In the genomic region with DNA sequence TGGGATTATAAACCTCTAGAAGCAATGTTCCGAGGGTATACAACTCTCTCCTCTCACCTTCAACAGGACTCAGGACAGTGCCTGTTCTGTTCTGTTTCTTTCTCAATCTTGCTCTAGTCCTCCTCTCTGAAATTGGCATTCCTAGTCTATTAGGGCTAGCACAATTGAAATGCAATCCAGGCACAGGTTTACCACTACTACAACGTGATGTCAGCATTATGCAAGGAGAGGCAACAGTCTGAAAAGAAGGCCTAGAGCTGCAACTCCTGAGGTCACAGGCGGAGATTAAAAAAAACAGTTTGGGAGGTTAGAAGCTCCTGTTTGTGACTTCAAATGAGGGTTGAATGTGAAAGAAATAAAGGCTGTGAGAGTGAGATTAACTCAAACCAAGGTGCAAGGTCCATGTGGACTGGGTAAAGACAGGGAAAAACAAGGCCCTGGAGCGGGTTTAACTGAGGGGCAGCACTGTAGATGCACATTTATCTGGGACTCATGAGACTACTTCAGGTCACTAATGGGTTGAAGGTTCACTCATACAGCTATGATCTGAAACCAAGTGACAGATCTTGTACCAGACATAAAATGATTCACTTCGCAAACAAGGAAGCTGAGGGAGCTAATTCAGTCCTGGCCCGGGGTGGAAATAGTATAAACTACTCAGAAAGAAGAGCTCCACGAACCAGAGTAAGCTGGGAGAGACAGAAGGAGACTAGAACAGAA, we compare ENCODE assay signal across 19 cellular contexts. TPM values are rescaled to one million over a fixed set of nuclear protein-coding genes. Genes with fewer than 3 reads are reported as not detected.
DNase-seq lines count a peak whose midpoint lies in the region; ATAC-seq, FAIRE-seq and TF ChIP-seq lines count a peak whose summit lies in the region.
"Had no signal": no experiment of that assay in that cellular context is flagged by ENCODE, and none has a peak within 500 bp of the region (broad histone marks: within the 10 kb centered on the region; RNA-seq: fewer than 3 reads in every experiment).

No MANE protein-coding gene starts in this region.

- peaks cover 18% of the 10 kb centered on the region for H3K4me1 ChIP-seq in PC-3 (ENCODE audit: insufficient read depth, low read length)
- H3K4me1 ChIP-seq in mucosa of rectum (ENCODE audit: control insufficient read depth in 2 of 2, insufficient read depth in 2 of 2, low read length in 2 of 2) = peaks cover 0 to 16% of the 10 kb centered on the region in 2 donors
- H3K4me1 ChIP-seq in esophagus muscularis mucosa = peaks cover 0 to 6% (median 0%) of the 10 kb centered on the region in 4 donors
- H3K4me1 ChIP-seq: HAP-1, left ventricle myocardium inferior, SJCRH30 had no signal

- H3K36me3 ChIP-seq in PC-3 (ENCODE audit: low read depth, low read length) (peaks cover 24% of the 10 kb centered on the region), mucosa of rectum (ENCODE audit: control insufficient read depth in 2 of 2, insufficient read depth in 2 of 2, low read length in 2 of 2) (peaks cover 21 to 35% of the 10 kb centered on the region in 2 donors), esophagus muscularis mucosa (peaks cover 54 to 83% (median 63%) of the 10 kb centered on the region in 4 donors)

- DNase-seq in PC-3 = peak; percentile 59
- DNase-seq in epithelial cell of esophagus (ENCODE audit: low read depth) = peak; percentile 60
- DNase-seq in esophagus muscularis mucosa (ENCODE audit: extremely low spot score) = no peak
- no peak for DNase-seq in NCI-H748 treated with DMSO at 0.1 percent for 48 hours (lab: John Stamatoyannopoulos, UW)
- DNase-seq in frontal cortex (ENCODE audit: low spot score in 2 of 2) = no peak
- DNase-seq: GDM1; left ventricle myocardium inferior; NCI-H1436 treated with DMSO at 0.1 percent for 48 hours; NCI-H2171 treated with DMSO at 0.1 percent for 48 hours; NCI-H774; SJCRH30; stimulated activated CD4-positive, alpha-beta T cell treated with anti-CD3 and anti-CD28 coated beads, Interleukin-1b, Interleukin-23, amount 100 ng/mL, for 48 hours; stimulated activated naive CD8-positive, alpha-beta T cell treated with anti-CD3 and anti-CD28 coated beads, Interleukin-15, amount 100 ng/mL, for 72 hours had no signal

- H3K9me2 ChIP-seq in PC-3 (replicated peaks; ENCODE audit: low read length) = no peaks in the 10 kb centered on the region

- FAIRE-seq in frontal cortex (lab: Jason Lieb, UNC) = no peak

- H3K79me2 ChIP-seq in PC-3 (ENCODE audit: low read length) = 0 out of 2 replicates have a peak, but pooled peaks cover 2% of the 10 kb centered on the region

- intact Hi-C loops in PC-3 (cut with micrococcal nuclease) = no loop called here
- intact Hi-C loops in esophagus muscularis mucosa (cut with DNase I) = no loop called here

- whole genome bisulfite sequencing in esophagus muscularis mucosa = 77% methylated on average over 7 of the region's 7 CpGs

- H3F3A ChIP-seq in PC-3 (ENCODE audit: low read length, unreplicated experiment) = no peaks in the 10 kb centered on the region

- TF ChIP-seq CTCF in 22Rv1 (IDR thresholded peaks at IDR 0.05) = no peak
- no peak for TF ChIP-seq CTCF in PC-3 (conservative IDR thresholded peaks at IDR 0.05; ENCODE audit: low read depth, low read length)
- TF ChIP-seq CTCF in epithelial cell of esophagus (IDR thresholded peaks at IDR 0.05; ENCODE audit: insufficient read depth, low read depth, low read length, missing control alignments) = no peak
- no peak for TF ChIP-seq CTCF in esophagus muscularis mucosa (IDR thresholded peaks at IDR 0.05)

- no peaks in the 10 kb centered on the region for H3K9me3 ChIP-seq in PC-3 (ENCODE audit: low read length)
- H3K9me3 ChIP-seq in mucosa of rectum (ENCODE audit: control insufficient read depth in 2 of 2, low read length in 2 of 2) = no peaks in the 10 kb centered on the region
- no peaks in the 10 kb centered on the region for H3K9me3 ChIP-seq in esophagus muscularis mucosa
- H3K9me3 ChIP-seq: BLaER1 treated with 17β-estradiol and CSF1 and Interleukin-3, amounts not matched to agents 10 nM and 100 nM; HAP-1; left ventricle myocardium inferior; SJCRH30 had no signal

- no peaks in the 10 kb centered on the region for H4K20me1 ChIP-seq in PC-3 (ENCODE audit: low read length)

- BruUV-seq in PC-3 (replicated peaks; lab: Mats Ljungman, UMichigan) = no TSS peak

- no peak for TF ChIP-seq POLR2A in esophagus muscularis mucosa (IDR thresholded peaks at IDR 0.05; ENCODE audit: low read depth)

- H3K27ac ChIP-seq in 22Rv1 (0 out of 2 replicates have a peak overlapping the region, but pooled peaks have one; percentile 14), PC-3 (ENCODE audit: low read length) (peak overlapping the region; percentile 97), mucosa of rectum (ENCODE audit: low read depth in 2 of 2, low read length in 2 of 2) (peak overlapping the region; percentile 66 to 80), esophagus muscularis mucosa (replicated peaks in 1 of 4) (no peak overlapping the region)
- H3K27ac ChIP-seq: BLaER1 treated with 17β-estradiol and CSF1 and Interleukin-3, amounts not matched to agents 10 nM and 100 nM; left ventricle myocardium inferior; SJCRH30; VCaP had no signal

- no peaks in the 10 kb centered on the region for H3K27me3 ChIP-seq in PC-3 (ENCODE audit: low read length)
- no peaks in the 10 kb centered on the region for H3K27me3 ChIP-seq in mucosa of rectum (ENCODE audit: control insufficient read depth in 2 of 2, insufficient read depth in 2 of 2, low read length in 2 of 2)
- H3K27me3 ChIP-seq in esophagus muscularis mucosa = no peaks in the 10 kb centered on the region
- H3K27me3 ChIP-seq: BLaER1 treated with 17β-estradiol and CSF1 and Interleukin-3, amounts not matched to agents 10 nM and 100 nM; SJCRH30 had no signal

- CTCF ChIA-PET in PC-3 (lab: Charles Lee) = interaction anchor here (1.4 kb wide), 1 partner anchor 52 kb away, joined by 5 read pairs; no protein-coding TSS in a partner anchor

- TF ChIP-seq EP300 in esophagus muscularis mucosa (IDR thresholded peaks at IDR 0.05) = no peak

- peak overlapping the region; percentile 58 for H3K4me3 ChIP-seq in PC-3 (ENCODE audit: low read length)
- H3K4me3 ChIP-seq in epithelial cell of esophagus (ENCODE audit: low read length) = no peak overlapping the region
- H3K4me3 ChIP-seq in mucosa of rectum (ENCODE audit: low read length in 2 of 2) = peak overlapping the region in 1 of 2 donors; percentile 8
- H3K4me3 ChIP-seq in esophagus muscularis mucosa = no peak overlapping the region
- H3K4me3 ChIP-seq: BLaER1 treated with 17β-estradiol and CSF1 and Interleukin-3, amounts not matched to agents 10 nM and 100 nM; HAP-1; left ventricle myocardium inferior; SJCRH30 had no signal

- ATAC-seq in PC-3 (peak; percentile 97), HG03342 (IDR thresholded peaks at IDR 0.05; ENCODE audit: unreplicated experiment) (no peak)
- ATAC-seq: stimulated activated naive CD8-positive, alpha-beta T cell treated with anti-CD3 and anti-CD28 coated beads, Interleukin-15, amount 100 ng/mL, for 72 hours had no signal

- no peak overlapping the region for H2AFZ ChIP-seq in PC-3 (ENCODE audit: low read length)

- peak overlapping the region; percentile 70 for H3K9ac ChIP-seq in PC-3 (ENCODE audit: low read length)
- H3K9ac ChIP-seq in mucosa of rectum (ENCODE audit: low read depth in 1 of 2, low read length in 2 of 2) = peak overlapping the region in 1 of 2 donors; percentile 16
- H3K9ac ChIP-seq: BLaER1 treated with 17β-estradiol and CSF1 and Interleukin-3, amounts not matched to agents 10 nM and 100 nM had no signal

- peak overlapping the region; percentile 83 for H3K4me2 ChIP-seq in PC-3 (ENCODE audit: low read length)
- H3K4me2 ChIP-seq: BLaER1 treated with 17β-estradiol and CSF1 and Interleukin-3, amounts not matched to agents 10 nM and 100 nM had no signal

- POLR2A ChIA-PET in PC-3 (lab: Charles Lee; ENCODE audit: unreplicated experiment) = no interaction called here

RNA-seq across cellular contexts. Expression of a gene that starts 16.8 kb away (rescaled TPM):
- 98.9 and 107 TPM in 2 replicates for total RNA-seq in PC-3 (2014; rRNA removed)
- total RNA-seq in esophagus muscularis mucosa = 100 to 1,000 TPM; 150 to 205 (median 179) TPM
- total RNA-seq in frontal cortex = 336 TPM

RNA-seq across cellular contexts. Expression of a gene that starts 42.6 kb away (rescaled TPM):
- total RNA-seq in PC-3 (2014; rRNA removed) = 44.5 and 109 TPM in 2 replicates
- 10 to 100 TPM; 35.5 to 46.7 (median 39.9) TPM for total RNA-seq in esophagus muscularis mucosa
- 280 TPM for total RNA-seq in frontal cortex

RNA-seq across cellular contexts. Expression of a gene that starts 42.8 kb away (rescaled TPM):
- 46.4 and 55.5 TPM in 2 replicates for total RNA-seq in PC-3 (2014; rRNA removed)
- total RNA-seq in esophagus muscularis mucosa = 10 to 100 TPM; 18.3 to 47.1 (median 33.1) TPM
- total RNA-seq in frontal cortex = 26.9 TPM

Comparison
In these comparisons a context has a peak if more than half of its experiments do, and no peak if none do; other contexts are left out.
1. H3K27ac ChIP-seq: peak in 22Rv1 (single experiment), PC-3 (single experiment) and mucosa of rectum (2 of 2); none in esophagus muscularis mucosa (0 of 4).
2. DNase-seq: peak in PC-3 (single experiment) and epithelial cell of esophagus (single experiment); none in esophagus muscularis mucosa (single experiment), NCI-H748 treated with DMSO at 0.1 percent for 48 hours (single experiment) and frontal cortex (0 of 2).